26 cellular contexts compared by ENCODE assay signal in genomic region chr21:46051821-46052675, GRCh38. TPM values are rescaled to one million over a fixed set of nuclear protein-coding genes. Genes with fewer than 3 reads are reported as not detected.
DNase-seq lines count a peak whose midpoint lies in the region; ATAC-seq and TF ChIP-seq lines count a peak whose summit lies in the region.
"Had no signal": no experiment of that assay in that cellular context is flagged by ENCODE, and none has a peak within 500 bp of the region (broad histone marks: within the 10 kb centered on the region; RNA-seq: fewer than 3 reads in every experiment).

No MANE protein-coding gene starts in this region.

- no peak for DNase-seq in activated T-cell treated with anti-CD3 and anti-CD28 coated beads, Interleukin-2, amount 50 U/mL, for 24 hours
- no peak for DNase-seq in activated T-cell treated with anti-CD3 and anti-CD28 coated beads, Interleukin-2, amount 50 U/mL, for 4 hours
- DNase-seq in central memory CD8-positive, alpha-beta T cell (ENCODE audit: low spot score in 2 of 2) = no peak
- DNase-seq in lower lobe of right lung (peak; percentile 41), suprapubic skin (ENCODE audit: low spot score in 2 of 2) (peak in 1 of 2 donors; percentile 63), cortex of kidney (lab: John Stamatoyannopoulos, UW) (no peak), KBM-7 (no peak)
- DNase-seq: 8988T; activated naive CD8-positive, alpha-beta T cell treated with anti-CD3 and anti-CD28 coated beads, Interleukin-2, amount 10 ng/mL, durations not matched to agents 7 days and 5 days; BE2C; COR-L47; DND-41; naive B cell; NCI-H1105 treated with DMSO at 0.1 percent for 48 hours; NCI-H524 treated with DMSO at 0.1 percent for 48 hours; small intestine; stimulated activated CD4-positive, alpha-beta T cell treated with anti-CD3 and anti-CD28 coated beads, Interleukin-2, amount 100 ng/mL, for 48 hours; upper lobe of right lung had no signal

- H3K9me3 ChIP-seq in lower lobe of right lung (no peaks in the 10 kb centered on the region), suprapubic skin (no peaks in the 10 kb centered on the region)
- H3K9me3 ChIP-seq: BE2C, prostate gland, upper lobe of right lung had no signal

- peaks cover 19% of the 10 kb centered on the region for H3K27me3 ChIP-seq in lower lobe of right lung (ENCODE audit: low read depth)
- peaks cover 4% of the 10 kb centered on the region for H3K27me3 ChIP-seq in suprapubic skin
- H3K27me3 ChIP-seq: BE2C, hepatocyte had no signal

- ATAC-seq in activated T-cell treated with anti-CD3 and anti-CD28 coated beads, Interleukin-2, amount 50 U/mL, for 4 hours = no peak
- no peak for ATAC-seq in central memory CD8-positive, alpha-beta T cell (replicated peaks; ENCODE audit: extremely low read depth, poor library complexity, severe bottlenecking)
- no peak for ATAC-seq in lower lobe of right lung
- ATAC-seq in GM18873 (IDR thresholded peaks at IDR 0.05; ENCODE audit: low FRiP score, unreplicated experiment) = no peak
- ATAC-seq: SK-N-SH treated with all-trans-retinoic acid at 6 μM for 48 hours, upper lobe of right lung had no signal

- intact Hi-C loops in lower lobe of right lung (cut with DNase I) = no loop called here

- H3K27ac ChIP-seq in lower lobe of right lung = no peak overlapping the region
- H3K27ac ChIP-seq in suprapubic skin = peak overlapping the region; percentile 15
- H3K27ac ChIP-seq: hepatocyte, HL-60, prostate gland, RWPE1, upper lobe of right lung had no signal

- TF ChIP-seq EP300 in suprapubic skin (IDR thresholded peaks at IDR 0.05) = no peak

- H3K4me3 ChIP-seq in lower lobe of right lung (no peak overlapping the region), suprapubic skin (no peak overlapping the region)
- H3K4me3 ChIP-seq: hepatocyte, prostate gland, upper lobe of right lung had no signal

- H3K27ac Mint-ChIP-seq in activated T-cell treated with anti-CD3 and anti-CD28 coated beads, Interleukin-2, amount 50 U/mL, for 24 hours = peak overlapping the region; percentile 37
- H3K27ac Mint-ChIP-seq in central memory CD8-positive, alpha-beta T cell (ENCODE audit: low read depth) = peak overlapping the region; percentile 89
- H3K27ac Mint-ChIP-seq: activated naive CD8-positive, alpha-beta T cell treated with anti-CD3 and anti-CD28 coated beads, Interleukin-2, amount 10 ng/mL, durations not matched to agents 7 days and 5 days; memory B cell had no signal

- WGBS in suprapubic skin = 73% methylated on average over 33 of the region's 33 CpGs

- H3K36me3 ChIP-seq in lower lobe of right lung (no peaks in the 10 kb centered on the region), suprapubic skin (no peaks in the 10 kb centered on the region)
- H3K36me3 ChIP-seq: BE2C, prostate gland, upper lobe of right lung had no signal

- TF ChIP-seq POLR2A in suprapubic skin (IDR thresholded peaks at IDR 0.05) = no peak

- in situ Hi-C loops in KBM-7 (cut with MboI; ENCODE audit: low pct_unique_long_range_greater_than_20kb, low sequenced_read_pairs) = no loop called here

- peaks cover 9% of the 10 kb centered on the region for H3K27me3 Mint-ChIP-seq in activated T-cell treated with anti-CD3 and anti-CD28 coated beads, Interleukin-2, amount 50 U/mL, for 24 hours
- peaks cover 14% of the 10 kb centered on the region for H3K27me3 Mint-ChIP-seq in activated T-cell treated with anti-CD3 and anti-CD28 coated beads, Interleukin-2, amount 50 U/mL, for 4 hours (ENCODE audit: low read depth)
- peaks cover 2% of the 10 kb centered on the region for H3K27me3 Mint-ChIP-seq in central memory CD8-positive, alpha-beta T cell
- H3K27me3 Mint-ChIP-seq: brain, memory B cell had no signal

- peaks cover 30% of the 10 kb centered on the region for H3K4me1 Mint-ChIP-seq in activated T-cell treated with anti-CD3 and anti-CD28 coated beads, Interleukin-2, amount 50 U/mL, for 24 hours (ENCODE audit: low read depth)
- H3K4me1 Mint-ChIP-seq in activated T-cell treated with anti-CD3 and anti-CD28 coated beads, Interleukin-2, amount 50 U/mL, for 4 hours (ENCODE audit: low read depth) = peaks cover 4% of the 10 kb centered on the region
- peaks cover 7% of the 10 kb centered on the region for H3K4me1 Mint-ChIP-seq in central memory CD8-positive, alpha-beta T cell
- H3K4me1 Mint-ChIP-seq: activated naive CD8-positive, alpha-beta T cell treated with anti-CD3 and anti-CD28 coated beads, Interleukin-2, amount 10 ng/mL, durations not matched to agents 7 days and 5 days; memory B cell had no signal

- H3K4me1 ChIP-seq in lower lobe of right lung (peaks cover 29% of the 10 kb centered on the region), suprapubic skin (peaks cover 61% of the 10 kb centered on the region)
- H3K4me1 ChIP-seq: BE2C, prostate gland had no signal

- no peaks in the 10 kb centered on the region for H3K36me3 Mint-ChIP-seq in activated T-cell treated with anti-CD3 and anti-CD28 coated beads, Interleukin-2, amount 50 U/mL, for 24 hours (ENCODE audit: low read depth)
- no peaks in the 10 kb centered on the region for H3K36me3 Mint-ChIP-seq in activated T-cell treated with anti-CD3 and anti-CD28 coated beads, Interleukin-2, amount 50 U/mL, for 4 hours (ENCODE audit: insufficient read depth)
- H3K36me3 Mint-ChIP-seq in central memory CD8-positive, alpha-beta T cell (ENCODE audit: insufficient read depth) = peaks cover 11% of the 10 kb centered on the region
- H3K36me3 Mint-ChIP-seq: activated naive CD8-positive, alpha-beta T cell treated with anti-CD3 and anti-CD28 coated beads, Interleukin-2, amount 10 ng/mL, durations not matched to agents 7 days and 5 days; brain; memory B cell; naive B cell had no signal

- H3K9me3 Mint-ChIP-seq in activated T-cell treated with anti-CD3 and anti-CD28 coated beads, Interleukin-2, amount 50 U/mL, for 24 hours = no peaks in the 10 kb centered on the region
- no peaks in the 10 kb centered on the region for H3K9me3 Mint-ChIP-seq in activated T-cell treated with anti-CD3 and anti-CD28 coated beads, Interleukin-2, amount 50 U/mL, for 4 hours
- no peaks in the 10 kb centered on the region for H3K9me3 Mint-ChIP-seq in central memory CD8-positive, alpha-beta T cell

- H3K4me3 Mint-ChIP-seq in activated T-cell treated with anti-CD3 and anti-CD28 coated beads, Interleukin-2, amount 50 U/mL, for 24 hours = no peak overlapping the region
- H3K4me3 Mint-ChIP-seq in activated T-cell treated with anti-CD3 and anti-CD28 coated beads, Interleukin-2, amount 50 U/mL, for 4 hours = no peak overlapping the region
- H3K4me3 Mint-ChIP-seq in central memory CD8-positive, alpha-beta T cell = no peak overlapping the region
- H3K4me3 Mint-ChIP-seq: activated naive CD8-positive, alpha-beta T cell treated with anti-CD3 and anti-CD28 coated beads, Interleukin-2, amount 10 ng/mL, durations not matched to agents 7 days and 5 days; brain; memory B cell; naive B cell had no signal

- TF ChIP-seq CTCF in lower lobe of right lung (IDR thresholded peaks at IDR 0.05) (no peak), suprapubic skin (IDR thresholded peaks at IDR 0.05) (no peak)

RNA-seq across cellular contexts. Expression of gene COL6A2, which starts 45.9 kb away (rescaled TPM):
- 1 to 10 TPM; 4.8 to 7.7 (median 5.7) TPM for total RNA-seq in activated T-cell treated with anti-CD3 and anti-CD28 coated beads, Interleukin-2, amount 50 U/mL, for 4 hours
- total RNA-seq in lower lobe of right lung (227 TPM), suprapubic skin (100 to 1,000 TPM in 3 of 4 donors, 10 to 100 TPM in 1; 88.9 to 150 (median 126) TPM)

Comparison
In these comparisons a context has a peak if more than half of its experiments do, and no peak if none do; other contexts are left out.
1. RNA of gene COL6A2, which starts 45.9 kb away (total RNA-seq): 227 TPM in lower lobe of right lung (single experiment) and 88.9 to 150 TPM in suprapubic skin; 4.8 to 7.7 TPM in activated T-cell treated with anti-CD3 and anti-CD28 coated beads, Interleukin-2, amount 50 U/mL, for 4 hours; every median in the first group is over 10 times any median in the second.